Comparison of ENCODE assay signal across 15 cellular contexts in the genomic region with DNA sequence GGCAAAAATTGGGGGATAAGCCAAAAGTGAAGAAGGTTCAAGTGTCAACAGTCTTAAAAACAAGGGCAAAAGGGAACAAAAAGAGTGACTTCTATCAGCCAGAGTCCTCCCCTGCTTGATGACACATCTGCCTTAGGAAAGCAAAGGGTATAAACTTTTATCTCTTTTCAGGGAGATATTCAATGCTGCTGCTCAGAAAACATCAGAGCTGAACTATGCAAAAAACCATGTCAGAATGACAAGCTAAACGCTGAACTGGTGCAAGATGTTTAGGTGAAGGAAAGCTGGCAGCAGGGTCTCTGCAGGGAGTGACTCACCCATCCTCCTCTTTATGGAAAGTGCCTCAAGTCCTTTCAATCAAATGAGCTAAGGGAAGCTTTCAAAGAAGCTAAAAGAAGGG. TPM values are rescaled to one million over a fixed set of nuclear protein-coding genes. Genes with fewer than 3 reads are reported as not detected.
A peak's percentile ranks its signal among the peaks of the same experiment; 100 is the strongest.
DNase-seq lines count a peak whose midpoint lies in the region; ATAC-seq, FAIRE-seq and TF ChIP-seq lines count a peak whose summit lies in the region.
"Had no signal": no experiment of that assay in that cellular context is flagged by ENCODE, and none has a peak within 500 bp of the region (broad histone marks: within the 10 kb centered on the region; RNA-seq: fewer than 3 reads in every experiment).

No MANE protein-coding gene starts in this region.

- H3K4me3 Mint-ChIP-seq in osteocyte (ENCODE audit: unreplicated experiment): no peak overlapping the region
- H3K4me3 Mint-ChIP-seq in mesothelial cell of epicardium: no peak overlapping the region

- DNase-seq in OCI-M1 (lab: John Stamatoyannopoulos, UW) (peak; percentile 23), fibroblast of lung (ENCODE audit: low read depth in 2 of 2) (peak; percentile 76 to 86), renal cortical epithelial cell (ENCODE audit: low read depth) (peak; percentile 53), osteocyte (ENCODE audit: extremely low spot score, unreplicated experiment) (no peak), stomach (no peak), mesothelial cell of epicardium (ENCODE audit: low spot score in 2 of 2, unreplicated experiment in 2 of 2) (no peak)
- DNase-seq: activated CD8-positive, alpha-beta memory T cell treated with anti-CD3 and anti-CD28 coated beads, Interleukin-2, amount 50 U/mL, for 48 hours; central memory CD4-positive, alpha-beta T cell; glutamatergic neuron; mucosa of descending colon; NCI-H1048; small intestine; T-helper 9 cell had no signal

- H3K4me1 Mint-ChIP-seq in osteocyte (ENCODE audit: unreplicated experiment) (peaks cover 14% of the 10 kb centered on the region), mesothelial cell of epicardium (no peaks in the 10 kb centered on the region)

- no peak overlapping the region for H3K4me3 ChIP-seq in fibroblast of lung (replicated peaks in 1 of 4; ENCODE audit: control extremely low read depth in 1 of 4, insufficient read depth in 1 of 4, low read depth in 3 of 4, low read length in 4 of 4)
- H3K4me3 ChIP-seq in stomach: no peak overlapping the region
- H3K4me3 ChIP-seq: mucosa of descending colon had no signal

- H3K9me3 Mint-ChIP-seq in osteocyte (ENCODE audit: unreplicated experiment) (no peaks in the 10 kb centered on the region), mesothelial cell of epicardium (no peaks in the 10 kb centered on the region)

- peak; percentile 98 for FAIRE-seq in G401.6 (lab: Jason Lieb, UNC)
- FAIRE-seq: small intestine had no signal

- H2AFZ ChIP-seq in fibroblast of lung (ENCODE audit: low read length): no peak overlapping the region

- no peak overlapping the region for H3K9ac ChIP-seq in fibroblast of lung (ENCODE audit: insufficient read depth, low read length)

- TF ChIP-seq EP300 in stomach (IDR thresholded peaks at IDR 0.05): no peak

- no peaks in the 10 kb centered on the region for H3K27me3 Mint-ChIP-seq in osteocyte (ENCODE audit: unreplicated experiment)
- no peaks in the 10 kb centered on the region for H3K27me3 Mint-ChIP-seq in mesothelial cell of epicardium (ENCODE audit: low read depth)

- no peaks in the 10 kb centered on the region for H3K9me3 ChIP-seq in fibroblast of lung (ENCODE audit: control insufficient read depth, insufficient read depth, low read depth, low read length)
- no peaks in the 10 kb centered on the region for H3K9me3 ChIP-seq in stomach
- H3K9me3 ChIP-seq: mucosa of descending colon had no signal

- no peaks in the 10 kb centered on the region for H4K20me1 ChIP-seq in fibroblast of lung (ENCODE audit: control insufficient read depth, extremely low read depth, insufficient read depth, low read length)

- ATAC-seq in HG02642 (IDR thresholded peaks at IDR 0.05; ENCODE audit: poor library complexity, unreplicated experiment): no peak
- ATAC-seq: mucosa of descending colon had no signal

- 36 to 55% (median 49%) methylated on average over 1 of the region's 1 CpG for WGBS in stomach, 5 donors

- no peaks in the 10 kb centered on the region for H3K27me3 ChIP-seq in fibroblast of lung (ENCODE audit: control insufficient read depth, insufficient read depth, low read length)
- no peaks in the 10 kb centered on the region for H3K27me3 ChIP-seq in stomach

- H3K79me2 ChIP-seq in fibroblast of lung (ENCODE audit: control insufficient read depth, insufficient read depth, low read length): no peaks in the 10 kb centered on the region

- peak overlapping the region; percentile 70 for H3K27ac ChIP-seq in fibroblast of lung (ENCODE audit: insufficient read depth, low read length)
- H3K27ac ChIP-seq in stomach: no peak overlapping the region

- H3K36me3 ChIP-seq in fibroblast of lung (ENCODE audit: control insufficient read depth, insufficient read depth, low read length): peaks cover 2% of the 10 kb centered on the region
- H3K36me3 ChIP-seq in stomach: peaks cover 21 to 91% (median 88%) of the 10 kb centered on the region in 4 donors

- H3K36me3 Mint-ChIP-seq in osteocyte (ENCODE audit: unreplicated experiment) (peaks cover 12% of the 10 kb centered on the region), mesothelial cell of epicardium (peaks cover 24% of the 10 kb centered on the region)

- H3K4me1 ChIP-seq in fibroblast of lung (ENCODE audit: control insufficient read depth, extremely low read depth, insufficient read depth, low read length) (peaks cover 15% of the 10 kb centered on the region), stomach (peaks cover 0 to 12% (median under 1%) of the 10 kb centered on the region in 4 donors)

- H3K27ac Mint-ChIP-seq in osteocyte (ENCODE audit: unreplicated experiment): no peak overlapping the region
- no peak overlapping the region for H3K27ac Mint-ChIP-seq in mesothelial cell of epicardium

- intact Hi-C loops in stomach (cut with DNase I; ENCODE audit: low total_unique reads): loop anchor here (10.0 kb wide), 2 partner anchors 62 to 282 kb away; no protein-coding TSS in a partner anchor

- H3K4me2 ChIP-seq in fibroblast of lung (ENCODE audit: extremely low read depth, insufficient read depth, low read length): peak overlapping the region; percentile 52

- TF ChIP-seq CTCF in fibroblast of lung (conservative IDR thresholded peaks at IDR 0.05 in 1 of 2, IDR thresholded peaks at IDR 0.05 in 1 of 2; ENCODE audit: low read depth in 1 of 2, low read length in 2 of 2): no peak
- no peak for TF ChIP-seq CTCF in osteocyte (IDR thresholded peaks at IDR 0.05)
- TF ChIP-seq CTCF in stomach (IDR thresholded peaks at IDR 0.05): no peak
- TF ChIP-seq CTCF in mesothelial cell of epicardium (IDR thresholded peaks at IDR 0.05; ENCODE audit: unreplicated experiment): no peak

- TF ChIP-seq POLR2A in stomach (IDR thresholded peaks at IDR 0.05): no peak

RNA-seq across cellular contexts. Expression of a gene that starts 24.7 kb away (rescaled TPM):
- 26.5 and 30.9 TPM in 2 replicates for total RNA-seq in fibroblast of lung
- polyA plus RNA-seq in fibroblast of lung: 33.4 and 43.8 TPM in 2 replicates
- polyA plus RNA-seq in fibroblast of lung (2012): 24.0 and 29.0 TPM in 2 replicates
- 41.0 and 47.9 TPM in 2 replicates for polyA minus RNA-seq in fibroblast of lung (ENCODE audit: low replicate concordance)
- 41.7 and 42.4 TPM in 2 replicates for total RNA-seq in renal cortical epithelial cell
- total RNA-seq in osteocyte: 34.1 and 41.7 TPM in 2 replicates
- total RNA-seq in stomach: 10 to 100 TPM; 19.7 to 53.7 (median 32.4) TPM
- polyA plus RNA-seq in stomach: 10 to 100 TPM; 11.9 to 29.2 (median 13.0) TPM
- total RNA-seq in mesothelial cell of epicardium: 48.5 to 51.9 TPM (median 50.6 TPM) in 3 replicates

RNA-seq across cellular contexts. Expression of a gene that starts 32.3 kb away (rescaled TPM):
- total RNA-seq in fibroblast of lung (1.8 and 2.6 TPM in 2 replicates), renal cortical epithelial cell (3.0 and 3.4 TPM in 2 replicates), osteocyte (1.9 and 2.5 TPM in 2 replicates), stomach (1 to 10 TPM in 2 of 5 donors, under 1 TPM in 1, not detected in 2; 0.29 to 4.3 (median 2.2) TPM), mesothelial cell of epicardium (2.9 to 3.5 TPM (median 3.2 TPM) in 3 replicates)
- polyA plus RNA-seq in fibroblast of lung (1.7 and 3.4 TPM in 2 replicates), stomach (1 to 10 TPM in 2 of 3 donors, under 1 TPM in 1; 0.95 to 1.7 (median 1.4) TPM)
- 0.96 and 2.0 TPM in 2 replicates for polyA plus RNA-seq in fibroblast of lung (2012)
- polyA minus RNA-seq in fibroblast of lung (ENCODE audit: low replicate concordance): 0.90 and 1.5 TPM in 2 replicates

RNA-seq across cellular contexts. Expression of a gene that starts 32.7 kb away (rescaled TPM):
- total RNA-seq in fibroblast of lung (16.9 and 19.3 TPM in 2 replicates), renal cortical epithelial cell (7.6 and 20.1 TPM in 2 replicates), osteocyte (12.5 and 17.2 TPM in 2 replicates), stomach (10 to 100 TPM in 1 of 5 donors, 1 to 10 TPM in 3, not detected in 1; 3.9 to 51.9 (median 5.3) TPM), mesothelial cell of epicardium (31.2 to 35.9 TPM (median 34.0 TPM) in 3 replicates)
- polyA plus RNA-seq in fibroblast of lung (21.1 and 23.0 TPM in 2 replicates), stomach (10 to 100 TPM; 40.2 to 50.7 (median 40.7) TPM)
- 23.7 and 28.0 TPM in 2 replicates for polyA plus RNA-seq in fibroblast of lung (2012)
- polyA minus RNA-seq in fibroblast of lung (ENCODE audit: low replicate concordance): 2.7 TPM in 1 of 2 replicates, not detected in the other

Comparison
In these comparisons a context has a peak if more than half of its experiments do, and no peak if none do; other contexts are left out.
1. DNase-seq: peak in OCI-M1 (single experiment), fibroblast of lung (2 of 2) and renal cortical epithelial cell (single experiment); none in osteocyte (single experiment), stomach (single experiment) and mesothelial cell of epicardium (0 of 2).